In genomic region chr3:4821975-4822374, GRCh38 we compare ENCODE assay signal across 10 cellular contexts.
DNase-seq lines count a peak whose midpoint lies in the region; ATAC-seq, FAIRE-seq and TF ChIP-seq lines count a peak whose summit lies in the region.
"Had no signal": no experiment of that assay in that cellular context is flagged by ENCODE, and none has a peak within 500 bp of the region (broad histone marks: within the 10 kb centered on the region; RNA-seq: fewer than 3 reads in every experiment).

No MANE protein-coding gene starts in this region.

- intact Hi-C loops in activated CD4-positive, alpha-beta memory T cell treated with anti-CD3 and anti-CD28 coated beads for 36 hours (cut with micrococcal nuclease): loop anchor here (1.0 to 10.0 kb wide), 9 partner anchors 9 to 513 kb away; no protein-coding TSS in a partner anchor
- intact Hi-C loops in GM12878 (cut with micrococcal nuclease; ENCODE audit: unreplicated experiment): no loop called here

- no peak overlapping the region for H3K27ac ChIP-seq in GM12878 (ENCODE audit: control insufficient read depth, insufficient read depth)
- H3K27ac ChIP-seq: BLaER1 treated with 17β-estradiol and CSF1 and Interleukin-3, amounts not matched to agents 10 nM and 100 nM; vagina had no signal

- peaks cover 58% of the 10 kb centered on the region for H3K36me3 Mint-ChIP-seq in activated CD4-positive, alpha-beta memory T cell treated with anti-CD3 and anti-CD28 coated beads for 36 hours

- peaks cover 7% of the 10 kb centered on the region for H3K9me3 Mint-ChIP-seq in activated CD4-positive, alpha-beta memory T cell treated with anti-CD3 and anti-CD28 coated beads for 36 hours

- no peaks in the 10 kb centered on the region for H3K4me1 ChIP-seq in GM12878 (ENCODE audit: control insufficient read depth, insufficient read depth, low read length)

- H3K36me3 ChIP-seq in GM12878 (ENCODE audit: control insufficient read depth in 2 of 2, insufficient read depth in 2 of 2, low read length in 1 of 2): peaks cover 8 to 44% of the 10 kb centered on the region in 2 experiments; a peak in 3 of 4 replicates

- CTCF ChIA-PET in activated CD4-positive, alpha-beta memory T cell treated with anti-CD3 and anti-CD28 coated beads for 36 hours (lab: Charles Lee): interaction anchor here (0.6 to 2.4 kb wide), 11 partner anchors 8 to 162 kb away, joined by 3 to 12 read pairs (median 3); partner anchors contain the start of gene BHLHE40
- CTCF ChIA-PET in GM12878 (lab: Yijun Ruan, JAX): interaction anchor here (1.1 to 1.5 kb wide), 5 partner anchors 12 to 110 kb away, joined by 3 to 4 read pairs (median 3); no protein-coding TSS in a partner anchor

- H3K9ac ChIP-seq in GM12878 (ENCODE audit: control insufficient read depth, insufficient read depth, low read length): no peak overlapping the region
- H3K9ac ChIP-seq: BLaER1 treated with 17β-estradiol and CSF1 and Interleukin-3, amounts not matched to agents 10 nM and 100 nM had no signal

- H4K20me1 ChIP-seq in GM12878 (ENCODE audit: control insufficient read depth, insufficient read depth): no peaks in the 10 kb centered on the region

- TF ChIP-seq EP300 in GM12878 (IDR thresholded peaks at IDR 0.05; ENCODE audit: borderline replicate concordance in 1 of 2, control insufficient read depth in 1 of 2, low read depth in 2 of 2, low read length in 2 of 2): no peak

- H3K4me3 ChIP-seq in GM12878: no peak overlapping the region
- H3K4me3 ChIP-seq: BLaER1 treated with 17β-estradiol and CSF1 and Interleukin-3, amounts not matched to agents 10 nM and 100 nM; vagina had no signal

- no peaks in the 10 kb centered on the region for H3K27me3 Mint-ChIP-seq in activated CD4-positive, alpha-beta memory T cell treated with anti-CD3 and anti-CD28 coated beads for 36 hours

- no peaks in the 10 kb centered on the region; the same call in 2 of the 3 replicates for H3K9me3 ChIP-seq in GM12878 (replicated peaks; ENCODE audit: control insufficient read depth, insufficient read depth, low read length)
- H3K9me3 ChIP-seq: vagina had no signal

- peak overlapping the region; percentile 94 for H3K27ac Mint-ChIP-seq in activated CD4-positive, alpha-beta memory T cell treated with anti-CD3 and anti-CD28 coated beads for 36 hours

- no peak overlapping the region for H2AFZ ChIP-seq in GM12878 (ENCODE audit: control insufficient read depth, low read depth, low read length)

- FAIRE-seq in GM12878 (lab: Jason Lieb, UNC): no peak

- SMC1A ChIA-PET in GM12878 (lab: Charles Lee; ENCODE audit: uncharacterized antibody, unreplicated experiment): interaction anchor here (0.8 to 2.8 kb wide), 8 partner anchors 13 to 185 kb away, joined by 3 to 14 read pairs (median 3); no protein-coding TSS in a partner anchor

- no peak for TF ChIP-seq POLR2A in GM12878 (IDR thresholded peaks at IDR 0.05; ENCODE audit: low read depth, low read length)

- WGBS in GM12878 (ENCODE audit: insufficient coverage, insufficient replicate concordance, low lambda C conversion rate, missing lambda C conversion rate): 78% methylated on average over 11 of the region's 11 CpGs

- RAD21 ChIA-PET in GM12878 (lab: Charles Lee; ENCODE audit: unreplicated experiment): interaction anchor here (0.9 to 1.9 kb wide), 5 partner anchors 10 to 154 kb away, joined by 3 to 8 read pairs (median 3); no protein-coding TSS in a partner anchor

- TF ChIP-seq RAD21 in GM12878 (IDR thresholded peaks at IDR 0.05; ENCODE audit: insufficient read depth, low read depth, low read length): peak; percentile 11; the same call in 1 of the 2 replicates

- in situ Hi-C loops in GM12878 (cut with MboI): no loop called here

- H3K4me2 ChIP-seq in GM12878 (ENCODE audit: control insufficient read depth, insufficient read depth): no peak overlapping the region

- POLR2A ChIA-PET in activated CD4-positive, alpha-beta memory T cell treated with anti-CD3 and anti-CD28 coated beads for 36 hours (lab: Charles Lee): interaction anchor here (0.9 to 3.2 kb wide), 16 partner anchors 8 to 205 kb away, joined by 3 to 48 read pairs (median 8); partner anchors contain the start of gene BHLHE40
- POLR2A ChIA-PET in GM12878 (lab: Charles Lee): no interaction called here

- no peaks in the 10 kb centered on the region for H3K79me2 ChIP-seq in GM12878 (ENCODE audit: control insufficient read depth, insufficient read depth, low read length)

- TF ChIP-seq CTCF in GM12878 (IDR thresholded peaks at IDR 0.05 in 2 of 3, conservative IDR thresholded peaks at IDR 0.05 in 1 of 3; ENCODE audit: control insufficient read depth in 2 of 3, extremely low read depth in 1 of 3, insufficient read depth in 1 of 3, low read depth in 3 of 3, low read length in 3 of 3): no peak

- H3K4me1 Mint-ChIP-seq in activated CD4-positive, alpha-beta memory T cell treated with anti-CD3 and anti-CD28 coated beads for 36 hours (ENCODE audit: low read depth): peaks cover 79% of the 10 kb centered on the region

- no peaks in the 10 kb centered on the region for H3K27me3 ChIP-seq in GM12878 (replicated peaks in 1 of 2; ENCODE audit: control insufficient read depth in 2 of 2, insufficient read depth in 2 of 2, low read length in 1 of 2)
- H3K27me3 ChIP-seq: vagina had no signal

- BruUV-seq in GM12878 (replicated peaks; lab: Mats Ljungman, UMichigan): no TSS peak

- peak overlapping the region; percentile 45 for H3K4me3 Mint-ChIP-seq in activated CD4-positive, alpha-beta memory T cell treated with anti-CD3 and anti-CD28 coated beads for 36 hours

- ATAC-seq in GM19467 (IDR thresholded peaks at IDR 0.05; ENCODE audit: unreplicated experiment): peak; percentile 50
- peak; percentile 42 for ATAC-seq in GM12878
- ATAC-seq in HG03097 (IDR thresholded peaks at IDR 0.05; ENCODE audit: low FRiP score, unreplicated experiment): no peak
- no peak for ATAC-seq in GM18520 (IDR thresholded peaks at IDR 0.05; ENCODE audit: unreplicated experiment)

- DNase-seq in activated CD4-positive, alpha-beta memory T cell treated with anti-CD3 and anti-CD28 coated beads for 36 hours: peak; percentile 93
- DNase-seq in GM12878 (ENCODE audit: low read depth, low spot score): no peak
- DNase-seq in stimulated activated CD4-positive, alpha-beta T cell treated with anti-CD3 and anti-CD28 coated beads, TNF-alpha, amount 100 ng/mL, for 4 hours (ENCODE audit: low read depth in 3 of 3): peak; percentile 33 to 68 (median 40)
- DNase-seq in putamen (ENCODE audit: low spot score): no peak
- DNase-seq in AG08396 (ENCODE audit: low spot score): no peak

TF ChIP-seq in GM12878, 131 proteins besides CTCF, POLR2A, EP300 and RAD21:
- TF ChIP-seq PAX5 (IDR thresholded peaks at IDR 0.05; ENCODE audit: borderline replicate concordance, low read depth, low read length) (peak; percentile 43; the same call in 1 of the 2 replicates), IKZF1 (conservative IDR thresholded peaks at IDR 0.05) (peak; percentile 50; the same call in 1 of the 2 replicates), SMC3 (IDR thresholded peaks at IDR 0.05; ENCODE audit: borderline replicate concordance, low read length) (no peak), ZNF24 (IDR thresholded peaks at IDR 0.05) (no peak), BHLHE40 (IDR thresholded peaks at IDR 0.05; ENCODE audit: borderline replicate concordance in 1 of 2, low read depth in 2 of 2, low read length in 1 of 2) (peak; percentile 67 to 89; a peak in 3 of 4 replicates), BCLAF1 (IDR thresholded peaks at IDR 0.05) (no peak), NR2F1 (conservative IDR thresholded peaks at IDR 0.05) (peak; percentile 74), TBL1XR1 (IDR thresholded peaks at IDR 0.05; ENCODE audit: low read depth, low read length) (no peak), ZBTB11 (CRISPR knock-in tag; IDR thresholded peaks at IDR 0.05) (no peak)

Comparison
In these comparisons a context has a peak if more than half of its experiments do, and no peak if none do; other contexts are left out.
1. ATAC-seq: peak in GM19467 (single experiment) and GM12878 (single experiment); none in HG03097 (single experiment) and GM18520 (single experiment).
2. DNase-seq: peak in activated CD4-positive, alpha-beta memory T cell treated with anti-CD3 and anti-CD28 coated beads for 36 hours (single experiment) and stimulated activated CD4-positive, alpha-beta T cell treated with anti-CD3 and anti-CD28 coated beads, TNF-alpha, amount 100 ng/mL, for 4 hours (3 of 3); none in GM12878 (single experiment), putamen (single experiment) and AG08396 (single experiment).